In the genomic region with DNA sequence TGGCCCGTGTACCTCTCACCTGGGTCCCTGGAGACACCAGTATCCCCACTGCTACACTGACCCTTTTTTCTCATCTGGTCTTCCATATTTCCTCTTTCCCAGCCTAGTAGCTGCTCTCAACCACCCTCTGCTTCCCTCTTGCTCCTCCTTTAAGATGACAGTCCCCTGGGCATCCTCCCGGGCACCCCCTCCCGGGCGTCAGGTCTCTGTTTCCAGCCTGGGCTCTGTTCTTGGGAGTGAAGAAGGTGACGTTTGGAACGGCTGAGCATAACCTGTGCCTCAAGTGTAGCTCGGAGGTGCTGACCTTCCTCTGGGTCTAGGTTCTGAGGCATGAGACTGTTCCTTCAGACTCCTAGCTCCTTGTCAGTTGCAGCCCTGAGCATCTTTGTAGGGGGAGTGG, we compare ENCODE assay signal across 15 cellular contexts.
"Had no signal": no experiment of that assay in that cellular context is flagged by ENCODE, and none has a peak within 500 bp of the region (broad histone marks: within the 10 kb centered on the region; RNA-seq: fewer than 3 reads in every experiment).

No MANE protein-coding gene starts in this region.

- H3K36me3 ChIP-seq: WERI-Rb-1 had no signal

- DNase-seq: activated CD4-positive, alpha-beta T cell treated with anti-CD3 and anti-CD28 coated beads, Interleukin-2, amount 50 U/mL, for 48 hours; activated gamma-delta T cell; caudate nucleus; erythroblast; hypothalamus; naive thymus-derived CD8-positive, alpha-beta T cell; stimulated activated CD4-positive, alpha-beta T cell treated with anti-CD3 and anti-CD28 coated beads, Interleukin-2, amount 100 ng/mL, for 24 hours; SW 1271; T-helper 2 cell; trophoblast cell had no signal

- H3K27ac ChIP-seq: dorsolateral prefrontal cortex, WERI-Rb-1 had no signal

- ATAC-seq: left lobe of liver; naive thymus-derived CD8-positive, alpha-beta T cell had no signal

- H3K4me3 Mint-ChIP-seq: activated naive CD4-positive, alpha-beta T cell treated with anti-CD3 and anti-CD28 coated beads, Interleukin-2, amount 50 U/mL, for 24 hours; naive thymus-derived CD8-positive, alpha-beta T cell; stimulated activated naive CD8-positive, alpha-beta T cell treated with anti-CD3 and anti-CD28 coated beads, Interleukin-15, Interleukin-2, amounts not matched to agents 100 ng/mL and 50 ng/mL, for 24 hours had no signal

- H3K9me3 Mint-ChIP-seq: activated naive CD4-positive, alpha-beta T cell treated with anti-CD3 and anti-CD28 coated beads, Interleukin-2, amount 50 U/mL, for 24 hours had no signal

- H3K27me3 ChIP-seq: dorsolateral prefrontal cortex had no signal

- H3K27me3 Mint-ChIP-seq: activated naive CD4-positive, alpha-beta T cell treated with anti-CD3 and anti-CD28 coated beads, Interleukin-2, amount 50 U/mL, for 24 hours; naive thymus-derived CD8-positive, alpha-beta T cell; stimulated activated naive CD8-positive, alpha-beta T cell treated with anti-CD3 and anti-CD28 coated beads, Interleukin-15, Interleukin-2, amounts not matched to agents 100 ng/mL and 50 ng/mL, for 24 hours had no signal

- H3K4me3 ChIP-seq: dorsolateral prefrontal cortex had no signal

- H3K27ac Mint-ChIP-seq: activated naive CD4-positive, alpha-beta T cell treated with anti-CD3 and anti-CD28 coated beads, Interleukin-2, amount 50 U/mL, for 24 hours; stimulated activated naive CD8-positive, alpha-beta T cell treated with anti-CD3 and anti-CD28 coated beads, Interleukin-15, Interleukin-2, amounts not matched to agents 100 ng/mL and 50 ng/mL, for 24 hours had no signal
